ENCODE assay signal across 20 cellular contexts in genomic region chr12:66709893-66710292, GRCh38. TPM values are rescaled to one million over a fixed set of nuclear protein-coding genes. Genes with fewer than 3 reads are reported as not detected.
"Had no signal": no experiment of that assay in that cellular context is flagged by ENCODE, and none has a peak within 500 bp of the region (broad histone marks: within the 10 kb centered on the region; RNA-seq: fewer than 3 reads in every experiment).

No MANE protein-coding gene starts in this region.

- H3K27ac Mint-ChIP-seq: activated CD4-positive, alpha-beta T cell treated with anti-CD3 and anti-CD28 coated beads for 36 hours; dendritic cell treated with granulocyte-macrophage colony-stimulating factor and Interleukin-4, amounts not matched to agents 40 ng/mL and 50 ng/mL, for 4 days; effector memory CD8-positive, alpha-beta T cell; T-helper 17 cell; type B pancreatic cell had no signal

- ATAC-seq: effector memory CD8-positive, alpha-beta T cell; right lobe of liver; T-helper 17 cell had no signal

- H3K36me3 Mint-ChIP-seq: type B pancreatic cell had no signal

- H3K9me3 Mint-ChIP-seq: activated CD8-positive, alpha-beta T cell treated with anti-CD3 and anti-CD28 coated beads for 36 hours; dendritic cell treated with granulocyte-macrophage colony-stimulating factor and Interleukin-4, amounts not matched to agents 40 ng/mL and 50 ng/mL, for 4 days; effector memory CD8-positive, alpha-beta T cell; type B pancreatic cell had no signal

- H3K27me3 Mint-ChIP-seq: activated CD4-positive, alpha-beta T cell treated with anti-CD3 and anti-CD28 coated beads for 36 hours; activated CD8-positive, alpha-beta T cell treated with anti-CD3 and anti-CD28 coated beads for 36 hours; dendritic cell treated with granulocyte-macrophage colony-stimulating factor and Interleukin-4, amounts not matched to agents 40 ng/mL and 50 ng/mL, for 4 days; stimulated activated naive CD8-positive, alpha-beta T cell treated with anti-CD3 and anti-CD28 coated beads, Interleukin-15, Interleukin-2, amounts not matched to agents 100 ng/mL and 50 ng/mL, for 24 hours; type B pancreatic cell had no signal

- H3K4me3 Mint-ChIP-seq: activated CD4-positive, alpha-beta T cell treated with anti-CD3 and anti-CD28 coated beads for 36 hours; dendritic cell treated with granulocyte-macrophage colony-stimulating factor and Interleukin-4, amounts not matched to agents 40 ng/mL and 50 ng/mL, for 4 days; effector memory CD8-positive, alpha-beta T cell; neural crest cell; type B pancreatic cell had no signal

- DNase-seq: activated CD4-positive, alpha-beta T cell treated with anti-CD3 and anti-CD28 coated beads for 36 hours; activated CD8-positive, alpha-beta T cell treated with anti-CD3 and anti-CD28 coated beads for 36 hours; activated effector memory CD4-positive, alpha-beta T cell treated with anti-CD3 and anti-CD28 coated beads, Interleukin-2, amount 50 U/mL, for 16 hours; activated T-cell treated with anti-CD3 and anti-CD28 coated beads, Interleukin-2, amount 50 U/mL, for 48 hours; effector memory CD8-positive, alpha-beta T cell; foreskin melanocyte; head of caudate nucleus; kidney glomerular epithelial cell; right lobe of liver; stimulated activated CD4-positive, alpha-beta T cell treated with anti-CD3 and anti-CD28 coated beads, Interleukin-4, amount 100 ng/mL, for 4 hours; stimulated activated CD8-positive, alpha-beta memory T cell treated with anti-CD3 and anti-CD28 coated beads, Interleukin-4, amount 100 ng/mL, for 48 hours; T-helper 17 cell; WERI-Rb-1 had no signal

RNA-seq across cellular contexts. Expression of gene GRIP1, which starts 31.0 kb away (rescaled TPM):
- total RNA-seq: ascending aorta, fibroblast of lung, pulmonary artery endothelial cell had no signal
